ENCODE assay signal across 9 cellular contexts in the genomic region with DNA sequence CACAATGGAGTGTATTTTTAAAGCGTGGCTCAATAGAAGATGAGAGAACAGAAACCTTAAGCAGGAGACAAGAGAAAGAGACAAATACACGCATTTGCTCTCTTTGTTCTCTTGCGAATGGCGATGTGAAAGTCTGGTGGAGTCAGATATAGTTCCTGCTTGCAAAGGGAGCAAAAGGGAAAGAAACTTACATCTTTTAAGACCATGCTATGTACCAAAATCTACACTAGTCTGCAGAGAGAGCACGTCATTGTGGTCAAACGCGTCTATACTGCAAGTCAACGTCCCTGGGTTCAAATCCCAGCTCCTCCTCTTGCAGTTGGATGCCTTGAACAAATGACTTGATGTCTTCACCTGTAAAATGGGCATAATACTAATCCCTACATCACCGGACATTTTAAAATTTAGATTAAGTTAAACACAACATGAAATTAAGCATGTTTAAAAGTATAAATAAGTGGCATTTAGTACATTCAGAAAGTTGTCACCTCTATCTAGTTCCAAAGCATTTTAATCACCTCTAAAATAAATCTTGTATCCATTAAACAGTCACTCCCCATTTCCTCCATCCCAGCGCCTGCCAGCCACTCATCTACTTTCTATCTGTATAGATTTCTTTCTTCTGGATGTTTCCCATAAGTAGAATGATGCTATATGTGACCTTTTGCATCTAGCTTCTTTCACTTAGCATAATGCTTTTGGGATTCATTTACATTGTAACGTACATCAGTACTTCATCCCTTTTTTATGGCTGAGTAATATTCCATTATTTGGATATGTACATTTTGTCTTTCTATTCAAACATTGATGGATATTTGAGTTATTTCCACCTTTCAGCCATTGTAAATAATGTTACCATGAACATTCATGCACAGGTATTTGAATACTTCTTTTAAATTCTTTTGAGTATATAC.
"Had no signal": no experiment of that assay in that cellular context is flagged by ENCODE, and none has a peak within 500 bp of the region (broad histone marks: within the 10 kb centered on the region; RNA-seq: fewer than 3 reads in every experiment).

No MANE protein-coding gene starts in this region.

- H3K9me3 ChIP-seq: HAP-1 had no signal

- H3K4me1 Mint-ChIP-seq: IgD-negative memory B cell had no signal

- H3K27ac Mint-ChIP-seq: HFFc6, IgD-negative memory B cell had no signal

- H3K36me3 Mint-ChIP-seq: IgD-negative memory B cell had no signal

- H3K9ac ChIP-seq: GM23248 had no signal

- H3K27ac ChIP-seq: GM23248, HL-60 had no signal

- DNase-seq: GM23248, GOT3, H7, HFFc6 had no signal

- H3K36me3 ChIP-seq: HAP-1 had no signal

- H3K27me3 Mint-ChIP-seq: IgD-negative memory B cell had no signal

- H3K4me3 Mint-ChIP-seq: HFFc6, IgD-negative memory B cell had no signal

- H3K4me3 ChIP-seq: GM23248, HAP-1 had no signal

- ATAC-seq: HCT116, HepG2 had no signal

- FAIRE-seq: HepG2 had no signal

- H2AFZ ChIP-seq: GM23248 had no signal
